8 cellular contexts compared by ENCODE assay signal in genomic region chr10:73810358-73810734, GRCh38. TPM values are rescaled to one million over a fixed set of nuclear protein-coding genes. Genes with fewer than 3 reads are reported as not detected.
DNase-seq lines count a peak whose midpoint lies in the region; ATAC-seq and TF ChIP-seq lines count a peak whose summit lies in the region.

No MANE protein-coding gene starts in this region.

- H3K4me2 ChIP-seq in fibroblast of lung (ENCODE audit: extremely low read depth, insufficient read depth, low read length) = peak overlapping the region; percentile 91

- intact Hi-C loops in gastrocnemius medialis (cut with DNase I; ENCODE audit: low total_unique reads) = loop anchor here (2.0 to 5.0 kb wide), 2 partner anchors 38 to 62 kb away; partner anchors contain the start of gene CAMK2G

- peaks cover 4% of the 10 kb centered on the region for H3K79me2 ChIP-seq in fibroblast of lung (ENCODE audit: control insufficient read depth, insufficient read depth, low read length)

- DNase-seq in GM12865 (ENCODE audit: low read depth) = no peak
- no peak for DNase-seq in SJSA1 (ENCODE audit: low read depth in 1 of 2, low spot score in 2 of 2)
- no peak for DNase-seq in fibroblast of lung (ENCODE audit: low read depth in 2 of 2)
- no peak for DNase-seq in gastrocnemius medialis
- DNase-seq in NCI-H774 (lab: John Stamatoyannopoulos, UW) = no peak
- DNase-seq in mucosa of gallbladder (ENCODE audit: low spot score) = no peak

- H3K36me3 ChIP-seq in SJSA1 (peaks cover 47% of the 10 kb centered on the region), fibroblast of lung (ENCODE audit: control insufficient read depth, insufficient read depth, low read length) (peaks cover 12% of the 10 kb centered on the region), gastrocnemius medialis (peaks cover 0 to 52% of the 10 kb centered on the region in 2 donors)

- TF ChIP-seq POLR2A in gastrocnemius medialis (IDR thresholded peaks at IDR 0.05) = peak in 1 of 2 donors; percentile 7

- peaks cover 7% of the 10 kb centered on the region; the same call in 1 of the 2 replicates for H3K4me1 ChIP-seq in SJSA1 (replicated peaks)
- no peaks in the 10 kb centered on the region for H3K4me1 ChIP-seq in fibroblast of lung (ENCODE audit: control insufficient read depth, extremely low read depth, insufficient read depth, low read length)
- H3K4me1 ChIP-seq in gastrocnemius medialis = peaks cover 12 to 23% of the 10 kb centered on the region in 2 donors

- peak overlapping the region; percentile 10 for H2AFZ ChIP-seq in fibroblast of lung (ENCODE audit: low read length)

- ATAC-seq in gastrocnemius medialis = no peak
- no peak for ATAC-seq in HG02798 (IDR thresholded peaks at IDR 0.05; ENCODE audit: poor library complexity, unreplicated experiment)
- no peak for ATAC-seq in HG02970 (IDR thresholded peaks at IDR 0.05; ENCODE audit: low FRiP score, unreplicated experiment)

- H3K27me3 ChIP-seq in SJSA1 (replicated peaks) (no peaks in the 10 kb centered on the region), fibroblast of lung (ENCODE audit: control insufficient read depth, insufficient read depth, low read length) (no peaks in the 10 kb centered on the region), gastrocnemius medialis (no peaks in the 10 kb centered on the region)

- H3K9me3 ChIP-seq in SJSA1 (replicated peaks) (no peaks in the 10 kb centered on the region), fibroblast of lung (ENCODE audit: control insufficient read depth, insufficient read depth, low read depth, low read length) (no peaks in the 10 kb centered on the region), gastrocnemius medialis (no peaks in the 10 kb centered on the region)

- H4K20me1 ChIP-seq in fibroblast of lung (ENCODE audit: control insufficient read depth, extremely low read depth, insufficient read depth, low read length) = no peaks in the 10 kb centered on the region

- H3K4me3 ChIP-seq in GM12865 (ENCODE audit: low read depth, low read length) (peak overlapping the region; percentile 85), SJSA1 (peak overlapping the region; percentile 94), fibroblast of lung (replicated peaks in 1 of 4; ENCODE audit: control extremely low read depth in 1 of 4, insufficient read depth in 1 of 4, low read depth in 3 of 4, low read length in 4 of 4) (peak overlapping the region; percentile 66 to 79 (median 72)), gastrocnemius medialis (peak overlapping the region; percentile 77 to 93 (median 88))

- peak overlapping the region; percentile 86 for H3K9ac ChIP-seq in fibroblast of lung (ENCODE audit: insufficient read depth, low read length)

- TF ChIP-seq CTCF in GM12865 (IDR thresholded peaks at IDR 0.05; ENCODE audit: insufficient read depth, low read depth, low read length, missing control alignments) (no peak), fibroblast of lung (conservative IDR thresholded peaks at IDR 0.05 in 1 of 2, IDR thresholded peaks at IDR 0.05 in 1 of 2; ENCODE audit: low read depth in 1 of 2, low read length in 2 of 2) (no peak), gastrocnemius medialis (IDR thresholded peaks at IDR 0.05 in 4 of 5, conservative IDR thresholded peaks at IDR 0.05 in 1 of 5) (no peak)

- no peak overlapping the region for H3K27ac ChIP-seq in SJSA1
- H3K27ac ChIP-seq in fibroblast of lung (ENCODE audit: insufficient read depth, low read length) = peak overlapping the region; percentile 76
- peak overlapping the region; percentile 76 to 96 (median 90) for H3K27ac ChIP-seq in gastrocnemius medialis

- in situ Hi-C loops in gastrocnemius medialis (cut with MboI; ENCODE audit: low sequenced_read_pairs in 4 of 4) = no loop called here

RNA-seq across cellular contexts. Expression of gene NDST2, which starts 1.1 kb away (rescaled TPM):
- 9.1 and 9.2 TPM in 2 replicates for total RNA-seq in SJSA1 (2014; rRNA removed; shearing (Covaris generic))
- total RNA-seq in fibroblast of lung (10.5 and 12.6 TPM in 2 replicates), gastrocnemius medialis (10 to 100 TPM in 1 of 4 donors, 1 to 10 TPM in 3; 7.8 to 21.7 (median 9.2) TPM), mucosa of gallbladder (41.9 TPM)
- 15.2 and 17.9 TPM in 2 replicates for polyA plus RNA-seq in fibroblast of lung
- 15.3 and 17.8 TPM in 2 replicates for polyA plus RNA-seq in fibroblast of lung (2012)
- polyA minus RNA-seq in fibroblast of lung (ENCODE audit: low replicate concordance) = 16.0 and 38.4 TPM in 2 replicates

RNA-seq across cellular contexts. Expression of gene ZSWIM8, which starts 24.9 kb away (rescaled TPM):
- 27.0 and 35.8 TPM in 2 replicates for total RNA-seq in SJSA1 (2014; rRNA removed; shearing (Covaris generic))
- 47.0 and 60.9 TPM in 2 replicates for total RNA-seq in fibroblast of lung
- polyA plus RNA-seq in fibroblast of lung = 37.9 and 53.3 TPM in 2 replicates
- polyA plus RNA-seq in fibroblast of lung (2012) = 52.0 and 60.9 TPM in 2 replicates
- polyA minus RNA-seq in fibroblast of lung (ENCODE audit: low replicate concordance) = 166 and 290 TPM in 2 replicates
- total RNA-seq in gastrocnemius medialis = 10 to 100 TPM; 52.6 to 81.4 (median 78.9) TPM
- 170 TPM for total RNA-seq in mucosa of gallbladder

RNA-seq across cellular contexts. Expression of gene CHCHD1, which starts 28.5 kb away (rescaled TPM):
- 54.4 and 58.7 TPM in 2 replicates for total RNA-seq in SJSA1 (2014; rRNA removed; shearing (Covaris generic))
- 16.2 and 21.3 TPM in 2 replicates for total RNA-seq in fibroblast of lung
- 31.0 and 35.8 TPM in 2 replicates for polyA plus RNA-seq in fibroblast of lung
- 58.3 and 68.8 TPM in 2 replicates for polyA plus RNA-seq in fibroblast of lung (2012)
- polyA minus RNA-seq in fibroblast of lung (ENCODE audit: low replicate concordance) = 1.6 and 6.2 TPM in 2 replicates
- 10 to 100 TPM; 25.3 to 41.8 (median 32.7) TPM for total RNA-seq in gastrocnemius medialis
- 28.0 TPM for total RNA-seq in mucosa of gallbladder
